Comparison of ENCODE assay signal across 8 cellular contexts in the genomic region with DNA sequence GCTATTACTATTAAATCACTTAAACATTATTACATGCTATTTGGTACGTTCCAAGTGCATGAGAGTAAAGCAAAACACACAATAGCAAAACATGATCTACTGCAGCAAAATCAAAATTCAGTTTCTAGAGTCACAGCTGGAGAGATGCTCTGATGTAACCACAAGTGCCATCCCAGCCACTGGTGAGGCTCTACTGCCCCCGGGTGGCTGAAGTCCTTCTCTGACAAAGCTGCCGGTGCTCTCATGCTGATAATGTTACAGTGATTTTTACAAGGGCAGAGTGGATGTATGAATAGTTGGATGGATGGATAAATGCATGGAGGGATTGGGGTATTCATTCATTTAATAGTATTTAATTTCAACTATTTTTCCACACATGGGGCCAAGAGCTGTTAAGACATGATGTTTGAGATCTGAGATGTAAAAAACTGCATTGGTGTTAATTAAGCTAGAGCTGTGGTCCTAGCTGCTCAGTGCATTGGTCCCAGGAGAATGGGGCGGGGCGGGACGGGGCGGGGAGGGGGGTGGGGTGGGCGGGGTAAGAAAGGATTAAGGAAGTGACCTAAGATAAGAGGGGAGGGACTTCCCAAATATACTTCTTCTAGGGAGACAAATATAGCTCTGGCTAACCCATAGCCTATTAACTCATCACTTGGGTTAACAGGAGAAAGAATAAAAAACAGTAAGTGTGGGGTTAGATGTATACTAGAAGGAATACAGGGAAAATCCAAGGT. TPM values are rescaled to one million over a fixed set of nuclear protein-coding genes. Genes with fewer than 3 reads are reported as not detected.
DNase-seq lines count a peak whose midpoint lies in the region; ATAC-seq and TF ChIP-seq lines count a peak whose summit lies in the region.

No MANE protein-coding gene starts in this region.

- ATAC-seq in psoas muscle (peak; percentile 54 to 81 (median 74)), HG03045 (IDR thresholded peaks at IDR 0.05; ENCODE audit: unreplicated experiment) (no peak), GM21529 (IDR thresholded peaks at IDR 0.05; ENCODE audit: unreplicated experiment) (no peak)

- WGBS in psoas muscle, 3 donors: 0 to 1% (median 1%) methylated on average over 7 to 8 of the region's 8 CpGs

- H3K36me3 ChIP-seq in cardiac muscle cell (no peaks in the 10 kb centered on the region), psoas muscle (ENCODE audit: insufficient read depth in 1 of 2, low read depth in 1 of 2) (no peaks in the 10 kb centered on the region)

- H3K27ac ChIP-seq in cardiac muscle cell (no peak overlapping the region), psoas muscle (no peak overlapping the region)

- H3K27me3 ChIP-seq in cardiac muscle cell (peaks cover 17% of the 10 kb centered on the region), psoas muscle (ENCODE audit: insufficient read depth in 3 of 3, low read length in 2 of 3) (peaks cover 0 to 22% (median 0%) of the 10 kb centered on the region in 3 donors)

- H3K9me3 ChIP-seq in cardiac muscle cell (ENCODE audit: low read depth): no peaks in the 10 kb centered on the region
- H3K9me3 ChIP-seq in psoas muscle: no peaks in the 10 kb centered on the region

- TF ChIP-seq CTCF in GM10266 (IDR thresholded peaks at IDR 0.05; ENCODE audit: control insufficient read depth, insufficient read depth, low read depth, missing control alignments) (peak; percentile 68), cardiac muscle cell (IDR thresholded peaks at IDR 0.05; ENCODE audit: low read depth, low read length) (peak; percentile 95), psoas muscle (IDR thresholded peaks at IDR 0.05) (peak; percentile 74)

- peak; percentile 76 for DNase-seq in GM10266 (ENCODE audit: extremely low spot score)
- peak; percentile 74 for DNase-seq in NCI-H1105 treated with DMSO at 0.1 percent for 48 hours (lab: John Stamatoyannopoulos, UW)
- peak; percentile 52 for DNase-seq in SKM-1 (lab: John Stamatoyannopoulos, UW; ENCODE audit: unreplicated experiment)
- DNase-seq in activated naive CD8-positive, alpha-beta T cell treated with anti-CD3 and anti-CD28 coated beads, Interleukin-2, amount 50 U/mL, for 16 hours (ENCODE audit: low read depth, low spot score): peak; percentile 31
- peak; percentile 82 to 87 for DNase-seq in cardiac muscle cell (ENCODE audit: low read depth in 1 of 2, low spot score in 1 of 2)
- DNase-seq in psoas muscle: peak; percentile 72 to 82

- intact Hi-C loops in psoas muscle (cut with DNase I): loop anchor here (2.0 to 5.0 kb wide), 2 partner anchors 373 to 374 kb away; no protein-coding TSS in a partner anchor

- H3K4me3 ChIP-seq in cardiac muscle cell: no peak overlapping the region
- no peak overlapping the region for H3K4me3 ChIP-seq in psoas muscle

- no peaks in the 10 kb centered on the region for H3K4me1 ChIP-seq in cardiac muscle cell (ENCODE audit: low read depth)
- no peaks in the 10 kb centered on the region for H3K4me1 ChIP-seq in psoas muscle

RNA-seq across cellular contexts. Expression of a gene that starts 5.3 kb away (rescaled TPM):
- not detected in 2 replicates for total RNA-seq in cardiac muscle cell
- polyA plus RNA-seq in cardiac muscle cell: not detected in 2 replicates
- 1 to 10 TPM in 2 of 4 donors, under 1 TPM in 2; 0.60 to 3.2 (median 1.7) TPM for total RNA-seq in psoas muscle
- polyA plus RNA-seq in psoas muscle: 1 to 10 TPM; 2.0 to 2.7 (median 2.5) TPM

Comparison
In these comparisons a context has a peak if more than half of its experiments do, and no peak if none do; other contexts are left out.
1. DNase-seq: peak in every context shown above with its lines; median percentile 84 in cardiac muscle cell; 77 in psoas muscle; 76 in GM10266; 74 in NCI-H1105 treated with DMSO at 0.1 percent for 48 hours; 52 in SKM-1; 31 in activated naive CD8-positive, alpha-beta T cell treated with anti-CD3 and anti-CD28 coated beads, Interleukin-2, amount 50 U/mL, for 16 hours.
2. ATAC-seq: peak in psoas muscle (4 of 4); none in HG03045 (single experiment) and GM21529 (single experiment).
3. Peak in every context shown above with its lines, with median percentiles within 50 percentile points of each other: CTCF ChIP-seq.